In genomic region chr21:17492415-17493168, GRCh38 we compare ENCODE assay signal across 13 cellular contexts. TPM values are rescaled to one million over a fixed set of nuclear protein-coding genes. Genes with fewer than 3 reads are reported as not detected.
DNase-seq lines count a peak whose midpoint lies in the region; ATAC-seq, FAIRE-seq and TF ChIP-seq lines count a peak whose summit lies in the region.
"Had no signal": no experiment of that assay in that cellular context is flagged by ENCODE, and none has a peak within 500 bp of the region (broad histone marks: within the 10 kb centered on the region; RNA-seq: fewer than 3 reads in every experiment).

No MANE protein-coding gene starts in this region.

- peaks cover 44% of the 10 kb centered on the region for H3K4me1 ChIP-seq in HepG2 (ENCODE audit: insufficient read depth, low read length)
- H3K4me1 ChIP-seq in right lobe of liver = peaks cover 0 to 18% (median 7%) of the 10 kb centered on the region in 4 donors
- peaks cover 24% of the 10 kb centered on the region for H3K4me1 ChIP-seq in mammary epithelial cell (ENCODE audit: insufficient read depth, low read length)
- peaks cover 13% of the 10 kb centered on the region for H3K4me1 ChIP-seq in lower lobe of right lung
- H3K4me1 ChIP-seq: HAP-1 had no signal

- H4K20me1 ChIP-seq in HepG2 (ENCODE audit: insufficient read depth, low read length) = no peaks in the 10 kb centered on the region
- H4K20me1 ChIP-seq in mammary epithelial cell (ENCODE audit: insufficient read depth, low read length) = peaks cover 2% of the 10 kb centered on the region

- no peaks in the 10 kb centered on the region for H3K36me3 ChIP-seq in HepG2 (replicated peaks in 1 of 2; ENCODE audit: control insufficient read depth in 1 of 2, insufficient read depth in 2 of 2, low read length in 2 of 2)
- no peaks in the 10 kb centered on the region for H3K36me3 ChIP-seq in right lobe of liver
- no peaks in the 10 kb centered on the region for H3K36me3 ChIP-seq in mammary epithelial cell (ENCODE audit: insufficient read depth, low read length)
- H3K36me3 ChIP-seq in lower lobe of right lung = no peaks in the 10 kb centered on the region
- H3K36me3 ChIP-seq: HAP-1 had no signal

- FAIRE-seq in HepG2 (lab: Jason Lieb, UNC) (no peak), RCC 7860 (lab: Jason Lieb, UNC) (no peak)

- CTCF ChIA-PET in HepG2 (lab: Yijun Ruan, JAX; ENCODE audit: low intra/inter-chr PET ratio, low total read pairs) (no interaction called here), mammary epithelial cell (lab: Charles Lee; ENCODE audit: low non-redundant PET) (no interaction called here)

- no peak overlapping the region for H3K4me3 ChIP-seq in HepG2 (replicated peaks in 1 of 3; ENCODE audit: insufficient read depth in 1 of 3, low read depth in 2 of 3, low read length in 3 of 3)
- no peak overlapping the region for H3K4me3 ChIP-seq in right lobe of liver
- peak overlapping the region in 1 of 3 experiments; percentile 2 for H3K4me3 ChIP-seq in mammary epithelial cell (replicated peaks in 1 of 3; ENCODE audit: insufficient read depth in 1 of 3, low read depth in 2 of 3, low read length in 3 of 3)
- H3K4me3 ChIP-seq in lower lobe of right lung = no peak overlapping the region
- H3K4me3 ChIP-seq: HAP-1 had no signal

- H3K9me3 ChIP-seq in HepG2 (ENCODE audit: low read length) (no peaks in the 10 kb centered on the region), right lobe of liver (no peaks in the 10 kb centered on the region), mammary epithelial cell (replicated peaks; ENCODE audit: insufficient read depth, low read length) (no peaks in the 10 kb centered on the region), lower lobe of right lung (no peaks in the 10 kb centered on the region)
- H3K9me3 ChIP-seq: HAP-1 had no signal

- ATAC-seq in HepG2 = no peak
- ATAC-seq in right lobe of liver = no peak
- ATAC-seq in lower lobe of right lung = peak; percentile 87 to 93
- ATAC-seq: natural killer cell had no signal

- 97% methylated on average over 6 of the region's 6 CpGs for WGBS in HepG2 (ENCODE audit: low lambda C conversion rate)
- WGBS in right lobe of liver (ENCODE audit: insufficient coverage, low coverage, low lambda C conversion rate, missing lambda C conversion rate) = 97% methylated on average over 5 of the region's 6 CpGs
- WGBS in mammary epithelial cell (ENCODE audit: low coverage, missing lambda C conversion rate) = 31% methylated on average over 6 of the region's 6 CpGs

- DNase-seq in HepG2 (ENCODE audit: low spot score) (peak; percentile 21), right lobe of liver (no peak), mammary epithelial cell (peak; percentile 85), lower lobe of right lung (no peak), GM19238 (ENCODE audit: insufficient read length, low spot score) (no peak), RCC 7860 (ENCODE audit: low spot score) (no peak), SIG-M5 (lab: John Stamatoyannopoulos, UW) (no peak)
- no peak for DNase-seq in activated CD4-positive, CD25-positive, alpha-beta regulatory T cell treated with anti-CD3 and anti-CD28 coated beads, Interleukin-2, amount 50 U/mL, for 72 hours
- DNase-seq: activated naive CD4-positive, alpha-beta T cell treated with Interleukin-2 at 50 U/mL for 16 hours; effector memory CD4-positive, alpha-beta T cell; natural killer cell; NCI-H2107 had no signal

- TF ChIP-seq EP300 in HepG2 (IDR thresholded peaks at IDR 0.05; ENCODE audit: low read depth in 2 of 2, low read length in 2 of 2) = no peak
- TF ChIP-seq EP300 in HepG2 (CRISPR knock-in tag; IDR thresholded peaks at IDR 0.05; ENCODE audit: borderline replicate concordance) = no peak

- no peak for TF ChIP-seq RAD21 in HepG2 (CRISPR knock-in tag; IDR thresholded peaks at IDR 0.05)

- H3K27ac ChIP-seq in HepG2 (ENCODE audit: extremely low read length, insufficient read depth, low read length) (no peak overlapping the region), right lobe of liver (no peak overlapping the region), mammary epithelial cell (ENCODE audit: insufficient read depth, low read depth, low read length) (peak overlapping the region; percentile 72), lower lobe of right lung (peak overlapping the region; percentile 32)

- no peak overlapping the region for H2AFZ ChIP-seq in HepG2 (ENCODE audit: low read length)
- no peak overlapping the region for H2AFZ ChIP-seq in mammary epithelial cell (ENCODE audit: low read depth, low read length)

- dilution Hi-C loops in mammary epithelial cell (cut with HindIII; ENCODE audit: low sequenced_read_pairs) = loop anchor here (5.0 kb wide), 1 partner anchor 65 kb away; no protein-coding TSS in a partner anchor

- in situ Hi-C loops in HepG2 (cut with HindIII; ENCODE audit: extremely low pct_ligation_motif_present, low pct_unique_long_range_greater_than_20kb) (no loop called here), mammary epithelial cell (cut with MboI; ENCODE audit: low sequenced_read_pairs in 2 of 2) (no loop called here)

- TF ChIP-seq POLR2A in HepG2 (IDR thresholded peaks at IDR 0.05; ENCODE audit: insufficient read depth in 1 of 2, low read depth in 2 of 2, low read length in 2 of 2) = no peak
- no peak for TF ChIP-seq POLR2A in right lobe of liver (IDR thresholded peaks at IDR 0.05)

- no peak for TF ChIP-seq CTCF in HepG2 (CRISPR knock-in tag; IDR thresholded peaks at IDR 0.05)
- TF ChIP-seq CTCF in right lobe of liver (IDR thresholded peaks at IDR 0.05) = no peak
- no peak for TF ChIP-seq CTCF in mammary epithelial cell (conservative IDR thresholded peaks at IDR 0.05 in 1 of 2, IDR thresholded peaks at IDR 0.05 in 1 of 2; ENCODE audit: extremely low read depth in 1 of 2, insufficient read depth in 1 of 2, low read depth in 1 of 2, low read length in 2 of 2)
- no peak for TF ChIP-seq CTCF in lower lobe of right lung (IDR thresholded peaks at IDR 0.05)

- no peak overlapping the region for H3K4me2 ChIP-seq in HepG2 (ENCODE audit: low read depth, low read length)
- peak overlapping the region; percentile 69 for H3K4me2 ChIP-seq in mammary epithelial cell (ENCODE audit: insufficient read depth, low read depth, low read length)

- H3K9ac ChIP-seq in HepG2 (ENCODE audit: insufficient read depth, low read depth, low read length) = no peak overlapping the region
- no peak overlapping the region for H3K9ac ChIP-seq in mammary epithelial cell (ENCODE audit: insufficient read depth, low read length)

- intact Hi-C loops in HepG2 (cut with micrococcal nuclease; ENCODE audit: unreplicated experiment) = no loop called here
- intact Hi-C loops in right lobe of liver (cut with DNase I) = no loop called here
- intact Hi-C loops in mammary epithelial cell (cut with micrococcal nuclease) = loop anchor here (2.0 to 5.0 kb wide), 2 partner anchors 20 to 40 kb away; partner anchors contain the start of gene CXADR
- intact Hi-C loops in lower lobe of right lung (cut with DNase I) = no loop called here

- POLR2A ChIA-PET in HepG2 (lab: Yijun Ruan, JAX) = interaction anchor here (1.1 kb wide), 1 partner anchor 20 kb away, joined by 4 read pairs; no protein-coding TSS in a partner anchor

- no peaks in the 10 kb centered on the region for H3K79me2 ChIP-seq in HepG2 (ENCODE audit: insufficient read depth, low read length)
- no peaks in the 10 kb centered on the region for H3K79me2 ChIP-seq in mammary epithelial cell (ENCODE audit: insufficient read depth, low read length)

- BruUV-seq in HepG2 (replicated peaks; lab: Mats Ljungman, UMichigan) (no TSS peak), mammary epithelial cell (replicated peaks; lab: Mats Ljungman, UMichigan) (no TSS peak)

- no peaks in the 10 kb centered on the region for H3K27me3 ChIP-seq in HepG2 (ENCODE audit: control insufficient read depth in 1 of 2, insufficient read depth in 2 of 2, low read length in 2 of 2)
- no peaks in the 10 kb centered on the region for H3K27me3 ChIP-seq in right lobe of liver
- H3K27me3 ChIP-seq in mammary epithelial cell (ENCODE audit: insufficient read depth, low read length) = peaks cover 18% of the 10 kb centered on the region
- H3K27me3 ChIP-seq in lower lobe of right lung (ENCODE audit: low read depth) = no peaks in the 10 kb centered on the region

TF ChIP-seq in HepG2, 621 proteins besides CTCF, POLR2A, EP300 and RAD21 (continues in another document):
- TF ChIP-seq SOX13 (IDR thresholded peaks at IDR 0.05) (no peak), SOX13 (CRISPR knock-in tag; conservative IDR thresholded peaks at IDR 0.05 in 1 of 2, IDR thresholded peaks at IDR 0.05 in 1 of 2) (peak in 1 of 2 experiments; percentile 33; a peak in 1 of 4 replicates), CREB1 (IDR thresholded peaks at IDR 0.05) (peak; percentile 66; the same call in 1 of the 2 replicates), CREB1 (CRISPR knock-in tag; IDR thresholded peaks at IDR 0.05) (no peak)

RNA-seq across cellular contexts. Expression of gene CXADR, which starts 20.3 kb away (rescaled TPM):
- total RNA-seq in HepG2 (2016; rRNA removed; fragmentation: Illumina TruSeq; extraction: Trizol) (57.0 and 86.8 TPM in 2 replicates), right lobe of liver (10 to 100 TPM; 22.9 to 48.4 (median 30.5) TPM), mammary epithelial cell (10 to 100 TPM in 1 of 2 donors, 1 to 10 TPM in 1; 8.6 to 48.0 TPM), lower lobe of right lung (26.6 TPM)
- 14.2 and 17.8 TPM in 2 replicates for total RNA-seq in HepG2 (2016; cell fraction: cytosol; rRNA removed; fragmentation: Illumina TruSeq; extraction: Trizol; ENCODE audit: low read depth)
- total RNA-seq in HepG2 (2016; cell fraction: insoluble cytoplasmic fraction; rRNA removed; fragmentation: Illumina TruSeq; extraction: Trizol) = 62.4 and 88.2 TPM in 2 replicates
- total RNA-seq in HepG2 (2016; cell fraction: membrane; rRNA removed; fragmentation: Illumina TruSeq; extraction: Trizol) = 25.0 and 25.5 TPM in 2 replicates
- total RNA-seq in HepG2 (2016; cell fraction: nucleus; rRNA removed; fragmentation: Illumina TruSeq; extraction: Trizol) = 97.8 and 106 TPM in 2 replicates
- polyA plus RNA-seq in HepG2 (2011; rRNA removed) (99.1 and 110 TPM in 2 replicates), mammary epithelial cell (10.1 TPM)
- polyA plus RNA-seq in HepG2 (2011; cell fraction: cytosol; rRNA removed) = 56.1 and 93.3 TPM in 2 replicates
- polyA plus RNA-seq in HepG2 (2011; cell fraction: nucleus; rRNA removed) = 22.6 and 33.0 TPM in 2 replicates
- 106 and 129 TPM in 2 replicates for polyA plus RNA-seq in HepG2 (2012)
- polyA plus RNA-seq in HepG2 (2016; cell fraction: cytosol; fragmentation: Illumina TruSeq; extraction: Trizol; ENCODE audit: low read depth) = 4.7 and 5.7 TPM in 2 replicates
- 32.4 and 34.8 TPM in 2 replicates for polyA plus RNA-seq in HepG2 (2016; cell fraction: insoluble cytoplasmic fraction; fragmentation: Illumina TruSeq; extraction: Trizol; ENCODE audit: low read depth)
- polyA plus RNA-seq in HepG2 (2016; cell fraction: membrane; fragmentation: Illumina TruSeq; extraction: Trizol; ENCODE audit: low read depth) = 8.7 and 9.3 TPM in 2 replicates
- 64.8 and 73.1 TPM in 2 replicates for polyA plus RNA-seq in HepG2 (2016; cell fraction: nucleus; fragmentation: Illumina TruSeq; extraction: Trizol; ENCODE audit: insufficient read depth, low read depth)
- 48.0 and 115 TPM in 2 replicates for polyA minus RNA-seq in HepG2 (2011; rRNA and poly(A)+ RNA removed; ENCODE audit: low replicate concordance)
- polyA minus RNA-seq in HepG2 (2011; cell fraction: cytosol; rRNA and poly(A)+ RNA removed) = 120 and 127 TPM in 2 replicates
- polyA minus RNA-seq in HepG2 (2011; cell fraction: nucleus; rRNA and poly(A)+ RNA removed) = 218 and 225 TPM in 2 replicates
- 21.6 TPM for polyA minus RNA-seq in mammary epithelial cell

Comparison
In these comparisons a context has a peak if more than half of its experiments do, and no peak if none do; other contexts are left out.
1. DNase-seq: peak in HepG2 (single experiment) and mammary epithelial cell (single experiment); none in right lobe of liver (0 of 3), lower lobe of right lung (single experiment), activated CD4-positive, CD25-positive, alpha-beta regulatory T cell treated with anti-CD3 and anti-CD28 coated beads, Interleukin-2, amount 50 U/mL, for 72 hours (single experiment), GM19238 (single experiment), RCC 7860 (single experiment) and SIG-M5 (single experiment).
2. ATAC-seq: peak in lower lobe of right lung (2 of 2); none in HepG2 (single experiment) and right lobe of liver (0 of 4).
3. H3K27ac ChIP-seq: peak in mammary epithelial cell (single experiment) and lower lobe of right lung (single experiment); none in HepG2 (single experiment) and right lobe of liver (0 of 3).